In genomic region chr16:22374311-22375116, GRCh38 we compare ENCODE assay signal across 8 cellular contexts. TPM values are rescaled to one million over a fixed set of nuclear protein-coding genes. Genes with fewer than 3 reads are reported as not detected.
A peak's percentile ranks its signal among the peaks of the same experiment; 100 is the strongest.
DNase-seq lines count a peak whose midpoint lies in the region; ATAC-seq and TF ChIP-seq lines count a peak whose summit lies in the region.

Gene CDR2, minus strand, starts transcription at chr16:22374619. Its CDS starts 310 bp downstream, at chr16:22374309.

- peak within 1 kb of the TSS; percentile 93 for H3K4me2 ChIP-seq in PC-9

- H3K9me2 ChIP-seq in PC-9 (ENCODE audit: insufficient read depth): 0 out of 2 replicates have a peak, but pooled peaks cover 3% of the 10 kb centered on the region

- DNase-seq in DMS53 treated with DMSO at 0.1 percent for 48 hours (lab: John Stamatoyannopoulos, UW; ENCODE audit: unreplicated experiment) (peak; percentile 80), KBM-7 (peak; percentile 98), PC-9 (peak; percentile 91 to 99), activated T-cell treated with anti-CD3 and anti-CD28 coated beads for 48 hours (ENCODE audit: low read depth) (peak; percentile 96), epithelial cell of proximal tubule (ENCODE audit: low read depth) (no peak), mucosa of gallbladder (ENCODE audit: low spot score) (peak; percentile 99)
- DNase-seq in stimulated activated CD8-positive, alpha-beta memory T cell treated with anti-CD3 and anti-CD28 coated beads, Interleukin-4, amount 100 ng/mL, for 24 hours (ENCODE audit: low read depth): peak; percentile 95

- BruUV-seq in PC-9 (replicated peaks; lab: Mats Ljungman, UMichigan): no TSS peak

- in situ Hi-C loops in KBM-7 (cut with MboI; ENCODE audit: low pct_unique_long_range_greater_than_20kb, low sequenced_read_pairs): no loop called here

- H4K20me1 ChIP-seq in PC-9 (ENCODE audit: insufficient read depth): no peaks in the 10 kb centered on the region

- peaks cover 29% of the 10 kb centered on the region for H3F3A ChIP-seq in PC-9 (ENCODE audit: insufficient read depth, low read depth)

- CTCF ChIA-PET in PC-9 (lab: Charles Lee): interaction anchor here (0.6 kb wide), 1 partner anchor 23 kb away, joined by 7 read pairs; no protein-coding TSS in a partner anchor

- H3K4me3 ChIP-seq in PC-9 (peak within 1 kb of the TSS; percentile 95), epithelial cell of proximal tubule (ENCODE audit: low read depth, low read length) (peak within 1 kb of the TSS; percentile 77)

- H3K27ac ChIP-seq in PC-9: peak within 1 kb of the TSS; percentile 45; the same call in 1 of the 2 replicates

- H3K36me3 ChIP-seq in PC-9 (ENCODE audit: low read depth): peaks cover 5% of the 10 kb centered on the region; the same call in 1 of the 2 replicates

- POLR2A ChIA-PET in PC-9 (lab: Charles Lee; ENCODE audit: unreplicated experiment): interaction anchor here (0.6 kb wide), 1 partner anchor 19 kb away, joined by 4 read pairs; no protein-coding TSS in a partner anchor

- intact Hi-C loops in PC-9 (cut with micrococcal nuclease; ENCODE audit: unreplicated experiment): loop anchor here (1.0 kb wide), 2 partner anchors 23 to 184 kb away; no protein-coding TSS in a partner anchor

- H2AFZ ChIP-seq in PC-9: peak within 1 kb of the TSS; percentile 82

- H3K9me3 ChIP-seq in PC-9 (ENCODE audit: insufficient read depth, low read depth): no peaks in the 10 kb centered on the region

- no peaks in the 10 kb centered on the region for H3K27me3 ChIP-seq in PC-9 (ENCODE audit: insufficient read depth, low read depth)

- ATAC-seq in GM21723 (IDR thresholded peaks at IDR 0.05; ENCODE audit: unreplicated experiment): peak; percentile 83

- peaks cover 39% of the 10 kb centered on the region for H3K4me1 ChIP-seq in PC-9 (replicated peaks; ENCODE audit: insufficient read depth)

- peaks cover 47% of the 10 kb centered on the region for H3K79me2 ChIP-seq in PC-9 (ENCODE audit: low read depth)

- TF ChIP-seq CTCF in PC-9 (conservative IDR thresholded peaks at IDR 0.05) (no peak), epithelial cell of proximal tubule (conservative IDR thresholded peaks at IDR 0.05; ENCODE audit: low read depth, low read length) (no peak)

RNA-seq across cellular contexts. Expression of gene CDR2, which starts in this region (rescaled TPM):
- 29.3 and 34.0 TPM in 2 replicates for total RNA-seq in PC-9 (2021)
- total RNA-seq in epithelial cell of proximal tubule: 36.1 and 37.0 TPM in 2 replicates
- 20.9 TPM for total RNA-seq in mucosa of gallbladder
